In the genomic region with DNA sequence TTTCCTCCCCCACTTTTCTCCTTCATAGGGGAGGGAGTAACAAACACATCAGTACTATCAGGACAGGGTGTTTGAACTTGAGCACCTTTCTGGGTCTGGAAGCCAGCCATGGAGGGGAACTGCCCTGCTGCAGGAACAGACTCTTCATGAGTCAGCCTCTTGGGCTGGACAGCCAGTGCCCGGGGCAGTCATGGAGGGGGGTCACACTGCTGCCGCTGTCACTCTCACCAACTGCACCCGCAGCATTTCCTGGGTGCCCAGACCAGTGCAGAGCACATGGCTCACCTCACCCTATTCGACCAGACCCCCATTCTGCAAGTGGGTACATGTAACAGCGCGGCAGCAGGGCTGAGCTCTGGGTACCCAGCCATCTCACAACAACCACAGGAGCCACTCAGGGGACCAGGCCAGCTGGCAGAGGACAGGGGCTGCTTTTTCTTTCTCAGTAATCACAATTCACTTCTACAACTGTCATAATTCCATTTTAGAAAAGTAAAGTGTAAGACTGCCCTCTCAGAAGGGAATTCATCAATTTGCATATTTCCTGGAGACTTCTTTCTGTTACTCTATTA, we compare ENCODE assay signal across 21 cellular contexts.
"Had no signal": no experiment of that assay in that cellular context is flagged by ENCODE, and none has a peak within 500 bp of the region (broad histone marks: within the 10 kb centered on the region; RNA-seq: fewer than 3 reads in every experiment).

No MANE protein-coding gene starts in this region.

- FAIRE-seq: bronchial epithelial cell, endometrium had no signal

- H3K36me3 ChIP-seq: spleen had no signal

- H3K4me1 Mint-ChIP-seq: activated naive CD8-positive, alpha-beta T cell treated with anti-CD3 and anti-CD28 coated beads, Interleukin-2, amount 10 ng/mL, durations not matched to agents 7 days and 5 days; memory B cell; nephron progenitor cell; T-helper 17 cell had no signal

- DNase-seq: activated CD4-positive, alpha-beta T cell treated with anti-CD3 and anti-CD28 coated beads for 4 hours; activated CD4-positive, alpha-beta T cell treated with anti-CD3 and anti-CD28 coated beads, Interleukin-2, amount 50 U/mL, for 48 hours; activated CD4-positive, CD25-positive, alpha-beta regulatory T cell; activated CD8-positive, alpha-beta memory T cell treated with anti-CD3 and anti-CD28 coated beads, Interleukin-2, amount 50 U/mL, for 48 hours; activated naive CD4-positive, alpha-beta T cell treated with Interleukin-2 at 50 U/mL for 16 hours; activated naive CD8-positive, alpha-beta T cell treated with anti-CD3 and anti-CD28 coated beads, Interleukin-2, amount 10 ng/mL, durations not matched to agents 7 days and 5 days; activated T-cell treated with anti-CD3 and anti-CD28 coated beads, Interleukin-2, amount 50 U/mL, for 48 hours; amniotic stem cell; effector CD4-positive, alpha-beta T cell; erythroblast; foreskin fibroblast; hippocampal formation; nephron progenitor cell; spleen; stimulated activated CD4-positive, alpha-beta T cell treated with anti-CD3 and anti-CD28 coated beads, Interleukin-4, amount 100 ng/mL, for 24 hours; stimulated activated naive CD8-positive, alpha-beta T cell treated with anti-CD3 and anti-CD28 coated beads, Interleukin-15, Interleukin-2, amounts not matched to agents 100 U/mL and 50 U/mL, for 24 hours; SW 1271; T-helper 17 cell had no signal

- H3K4me1 ChIP-seq: spleen had no signal

- H3K27me3 ChIP-seq: spleen had no signal

- ATAC-seq: stimulated activated naive CD8-positive, alpha-beta T cell treated with anti-CD3 and anti-CD28 coated beads, Interleukin-15, Interleukin-2, amounts not matched to agents 100 U/mL and 50 U/mL, for 24 hours; T-helper 17 cell had no signal

- H3K27ac Mint-ChIP-seq: activated naive CD8-positive, alpha-beta T cell treated with anti-CD3 and anti-CD28 coated beads, Interleukin-2, amount 10 ng/mL, durations not matched to agents 7 days and 5 days; memory B cell; nephron progenitor cell; T-helper 17 cell had no signal

- H3K36me3 Mint-ChIP-seq: activated naive CD8-positive, alpha-beta T cell treated with anti-CD3 and anti-CD28 coated beads, Interleukin-2, amount 10 ng/mL, durations not matched to agents 7 days and 5 days; memory B cell had no signal

- H3K4me3 ChIP-seq: spleen had no signal

- H3K27me3 Mint-ChIP-seq: activated naive CD8-positive, alpha-beta T cell treated with anti-CD3 and anti-CD28 coated beads, Interleukin-2, amount 10 ng/mL, durations not matched to agents 7 days and 5 days; memory B cell; T-helper 17 cell had no signal

- H3K9me3 Mint-ChIP-seq: nephron progenitor cell had no signal

- H3K27ac ChIP-seq: spleen had no signal

- H3K4me3 Mint-ChIP-seq: activated naive CD8-positive, alpha-beta T cell treated with anti-CD3 and anti-CD28 coated beads, Interleukin-2, amount 10 ng/mL, durations not matched to agents 7 days and 5 days; memory B cell; nephron progenitor cell; T-helper 17 cell had no signal
